Comparison of ENCODE assay signal across 12 cellular contexts in the genomic region with DNA sequence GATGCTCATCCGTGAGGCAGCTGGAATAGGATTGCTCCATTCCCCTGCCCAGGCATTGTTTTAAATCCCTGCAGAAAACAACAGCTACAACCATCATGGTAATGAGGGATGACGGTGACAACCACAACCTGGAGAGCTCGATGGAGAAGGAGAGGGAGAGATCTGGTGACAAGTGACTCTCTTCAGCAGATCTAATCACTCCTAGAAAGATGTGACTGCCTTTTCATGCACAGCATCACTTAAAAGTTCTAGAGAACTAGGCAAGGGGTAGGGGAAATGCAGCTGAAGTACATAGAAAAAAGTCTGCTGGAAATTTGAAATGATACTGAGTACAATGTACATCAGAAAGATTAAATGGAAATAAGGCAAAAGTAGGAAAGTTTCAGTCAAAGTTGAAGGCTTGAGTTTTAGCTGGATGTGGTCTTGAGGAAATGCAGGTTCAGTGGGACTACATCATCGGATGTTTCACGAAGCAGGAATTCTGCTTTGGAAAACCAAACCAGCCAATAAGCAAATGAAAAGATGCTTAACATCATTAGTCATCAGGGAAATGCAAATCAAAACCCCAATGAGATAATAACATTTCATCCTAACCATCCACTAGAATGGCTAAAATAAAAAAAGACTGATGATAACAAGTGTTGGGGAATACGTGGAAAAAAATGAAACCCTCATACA. TPM values are rescaled to one million over a fixed set of nuclear protein-coding genes. Genes with fewer than 3 reads are reported as not detected.
DNase-seq lines count a peak whose midpoint lies in the region; FAIRE-seq and TF ChIP-seq lines count a peak whose summit lies in the region.
"Had no signal": no experiment of that assay in that cellular context is flagged by ENCODE, and none has a peak within 500 bp of the region (broad histone marks: within the 10 kb centered on the region; RNA-seq: fewer than 3 reads in every experiment).

No MANE protein-coding gene starts in this region.

- intact Hi-C loops in activated CD4-positive, alpha-beta memory T cell treated with anti-CD3 and anti-CD28 coated beads for 36 hours (cut with micrococcal nuclease): loop anchor here (1.0 kb wide), 2 partner anchors 11 to 12 kb away; no protein-coding TSS in a partner anchor

- H3K27ac Mint-ChIP-seq in HFFc6: peak overlapping the region; percentile 63
- peak overlapping the region; percentile 88 for H3K27ac Mint-ChIP-seq in activated CD4-positive, alpha-beta memory T cell treated with anti-CD3 and anti-CD28 coated beads for 36 hours

- H4K20me1 ChIP-seq in BLaER1 treated with 17β-estradiol and CSF1 and Interleukin-3, amounts not matched to agents 10 nM and 100 nM: no peaks in the 10 kb centered on the region
- no peaks in the 10 kb centered on the region for H4K20me1 ChIP-seq in keratinocyte (ENCODE audit: control insufficient read depth, extremely low read depth, insufficient read depth, low read length)

- peak overlapping the region; percentile 21 for H3K4me3 Mint-ChIP-seq in HFFc6
- H3K4me3 Mint-ChIP-seq in activated CD4-positive, alpha-beta memory T cell treated with anti-CD3 and anti-CD28 coated beads for 36 hours: peak overlapping the region; percentile 44

- H3K36me3 Mint-ChIP-seq in HFFc6 (ENCODE audit: low read depth): peaks cover 8% of the 10 kb centered on the region; the same call in 1 of the 2 replicates
- no peaks in the 10 kb centered on the region for H3K36me3 Mint-ChIP-seq in activated CD4-positive, alpha-beta memory T cell treated with anti-CD3 and anti-CD28 coated beads for 36 hours

- H3K4me3 ChIP-seq in BLaER1 treated with 17β-estradiol and CSF1 and Interleukin-3, amounts not matched to agents 10 nM and 100 nM: no peak overlapping the region
- no peak overlapping the region for H3K4me3 ChIP-seq in keratinocyte (ENCODE audit: control insufficient read depth in 2 of 3, extremely low read depth in 1 of 3, insufficient read depth in 2 of 3, low read depth in 1 of 3, low read length in 3 of 3)
- H3K4me3 ChIP-seq: hepatocyte, right atrium auricular region, SK-N-MC had no signal

- peak overlapping the region; percentile 75 to 93 (median 80) for H3K4me2 ChIP-seq in BLaER1 treated with 17β-estradiol and CSF1 and Interleukin-3, amounts not matched to agents 10 nM and 100 nM
- peak overlapping the region; percentile 45 for H3K4me2 ChIP-seq in keratinocyte (ENCODE audit: control insufficient read depth, extremely low read depth, insufficient read depth, low read depth, low read length)
- H3K4me2 ChIP-seq: hepatocyte had no signal

- dilution Hi-C loops in keratinocyte (cut with MboI; ENCODE audit: extremely low pct_ligation_motif_present, low sequenced_read_pairs): no loop called here

- no peaks in the 10 kb centered on the region for H3K79me2 ChIP-seq in keratinocyte (ENCODE audit: control insufficient read depth, insufficient read depth, low read length)
- H3K79me2 ChIP-seq: hepatocyte had no signal

- no peaks in the 10 kb centered on the region for H3K27me3 ChIP-seq in BLaER1 treated with 17β-estradiol and CSF1 and Interleukin-3, amounts not matched to agents 10 nM and 100 nM
- H3K27me3 ChIP-seq in keratinocyte (ENCODE audit: control insufficient read depth, extremely low read depth, insufficient read depth, low read length): no peaks in the 10 kb centered on the region
- H3K27me3 ChIP-seq: hepatocyte, right atrium auricular region had no signal

- CTCF ChIA-PET in activated CD4-positive, alpha-beta memory T cell treated with anti-CD3 and anti-CD28 coated beads for 36 hours (lab: Charles Lee): interaction anchor here (0.6 to 8.7 kb wide), 7 partner anchors 14 to 264 kb away, joined by 3 to 57 read pairs (median 4); no protein-coding TSS in a partner anchor

- H3K4me1 Mint-ChIP-seq in HFFc6 (ENCODE audit: low read depth): peaks cover 47% of the 10 kb centered on the region
- peaks cover 71% of the 10 kb centered on the region for H3K4me1 Mint-ChIP-seq in activated CD4-positive, alpha-beta memory T cell treated with anti-CD3 and anti-CD28 coated beads for 36 hours (ENCODE audit: low read depth)

- H3K9ac ChIP-seq in BLaER1 treated with 17β-estradiol and CSF1 and Interleukin-3, amounts not matched to agents 10 nM and 100 nM: peak overlapping the region; percentile 25 to 81 (median 73); a peak in 17 of 22 replicates
- H3K9ac ChIP-seq in keratinocyte (ENCODE audit: control insufficient read depth, extremely low read depth, insufficient read depth, low read length): no peak overlapping the region

- H3K9me3 ChIP-seq in BLaER1 treated with 17β-estradiol and CSF1 and Interleukin-3, amounts not matched to agents 10 nM and 100 nM (replicated peaks in 1 of 11): no peaks in the 10 kb centered on the region
- no peaks in the 10 kb centered on the region for H3K9me3 ChIP-seq in keratinocyte (ENCODE audit: control insufficient read depth, low read depth, low read length)
- H3K9me3 ChIP-seq: right atrium auricular region had no signal

- H2AFZ ChIP-seq in keratinocyte (ENCODE audit: control insufficient read depth, low read length): no peak overlapping the region
- H2AFZ ChIP-seq: hepatocyte had no signal

- peaks cover 2% of the 10 kb centered on the region for H3K27me3 Mint-ChIP-seq in HFFc6 (ENCODE audit: insufficient read depth)
- no peaks in the 10 kb centered on the region for H3K27me3 Mint-ChIP-seq in activated CD4-positive, alpha-beta memory T cell treated with anti-CD3 and anti-CD28 coated beads for 36 hours

- no peaks in the 10 kb centered on the region for H3K36me3 ChIP-seq in BLaER1 treated with 17β-estradiol and CSF1 and Interleukin-3, amounts not matched to agents 10 nM and 100 nM
- H3K36me3 ChIP-seq in keratinocyte (ENCODE audit: control insufficient read depth in 2 of 2, extremely low read depth in 1 of 2, insufficient read depth in 2 of 2, low read length in 2 of 2): no peaks in the 10 kb centered on the region
- H3K36me3 ChIP-seq: right atrium auricular region had no signal

- TF ChIP-seq CTCF in HFFc6 (IDR thresholded peaks at IDR 0.05) (no peak), keratinocyte (optimal IDR thresholded peaks at IDR 0.05 in 1 of 3, IDR thresholded peaks at IDR 0.05 in 1 of 3, conservative IDR thresholded peaks at IDR 0.05 in 1 of 3; ENCODE audit: extremely low read depth in 1 of 3, insufficient read depth in 2 of 3, low read length in 3 of 3) (no peak), GM20000 (IDR thresholded peaks at IDR 0.05; ENCODE audit: extremely low read depth, missing control alignments) (no peak)

- POLR2A ChIA-PET in activated CD4-positive, alpha-beta memory T cell treated with anti-CD3 and anti-CD28 coated beads for 36 hours (lab: Charles Lee): interaction anchor here (0.9 to 1.6 kb wide), 8 partner anchors 9 to 45 kb away, joined by 3 to 5 read pairs (median 4); no protein-coding TSS in a partner anchor

- DNase-seq in HFFc6: peak; percentile 74
- no peak for DNase-seq in activated CD4-positive, alpha-beta memory T cell treated with anti-CD3 and anti-CD28 coated beads for 36 hours
- no peak for DNase-seq in keratinocyte (ENCODE audit: low read depth, low spot score)
- DNase-seq in epidermal melanocyte (ENCODE audit: insufficient read length, low spot score): no peak
- no peak for DNase-seq in NCI-H1105 (lab: John Stamatoyannopoulos, UW)
- DNase-seq in stimulated activated CD4-positive, alpha-beta T cell treated with anti-CD3 and anti-CD28 coated beads, Interleukin-15, amount 100 ng/mL, for 24 hours: no peak
- DNase-seq in GM20000 (ENCODE audit: low spot score): no peak

- FAIRE-seq in keratinocyte (lab: Jason Lieb, UNC): peak; percentile 69
- FAIRE-seq: HepG2 had no signal

- peaks cover 77 to 98% (median 87%) of the 10 kb centered on the region in 10 experiments for H3K4me1 ChIP-seq in BLaER1 treated with 17β-estradiol and CSF1 and Interleukin-3, amounts not matched to agents 10 nM and 100 nM
- H3K4me1 ChIP-seq in keratinocyte (ENCODE audit: control insufficient read depth, extremely low read depth, insufficient read depth, low read length): peaks cover 23% of the 10 kb centered on the region
- H3K4me1 ChIP-seq: right atrium auricular region had no signal

- H3K9me1 ChIP-seq in keratinocyte (ENCODE audit: control insufficient read depth, extremely low read depth, insufficient read depth, low read length): no peaks in the 10 kb centered on the region

- peaks cover 4% of the 10 kb centered on the region for H3K9me3 Mint-ChIP-seq in HFFc6
- H3K9me3 Mint-ChIP-seq in activated CD4-positive, alpha-beta memory T cell treated with anti-CD3 and anti-CD28 coated beads for 36 hours: no peaks in the 10 kb centered on the region

- peak overlapping the region in 10 of 11 experiments; percentile 54 to 96 (median 86); a peak in 19 of 22 replicates for H3K27ac ChIP-seq in BLaER1 treated with 17β-estradiol and CSF1 and Interleukin-3, amounts not matched to agents 10 nM and 100 nM
- peak overlapping the region; percentile 45 for H3K27ac ChIP-seq in keratinocyte (ENCODE audit: control insufficient read depth, insufficient read depth, low read length)
- H3K27ac ChIP-seq: hepatocyte, right atrium auricular region, SK-N-MC had no signal

RNA-seq across cellular contexts. Expression of gene ARHGAP25, which starts 6.8 kb away (rescaled TPM):
- not detected for total RNA-seq in HFFc6 (2021; fragmentation: NEBNext Ultra II Directional; extraction: Animal tissue kit (Norgen Biotek cat#: 25700))
- 10 to 100 TPM; 79.8 to 87.7 TPM for total RNA-seq in activated CD4-positive, alpha-beta memory T cell treated with anti-CD3 and anti-CD28 coated beads for 36 hours
- polyA plus RNA-seq in keratinocyte: 15.9 to 28.6 TPM (median 25.3 TPM) in 3 replicates
- polyA plus RNA-seq in keratinocyte (2011; ENCODE audit: low read depth): 4.2 TPM
- polyA plus RNA-seq in keratinocyte (2011; cell fraction: cytosol; rRNA removed): 15.0 and 18.9 TPM in 2 replicates
- polyA plus RNA-seq in keratinocyte (2011; cell fraction: nucleus; rRNA removed): 29.7 and 33.2 TPM in 2 replicates
- 4.4 and 19.4 TPM in 2 replicates for polyA plus RNA-seq in keratinocyte (2012; ENCODE audit: low replicate concordance)
- 15.2 to 21.8 TPM (median 18.5 TPM) in 3 replicates for polyA minus RNA-seq in keratinocyte
- 8.6 TPM for polyA minus RNA-seq in keratinocyte (2011; cell fraction: cytosol; rRNA and poly(A)+ RNA removed)
- polyA minus RNA-seq in keratinocyte (2011; cell fraction: nucleus; rRNA and poly(A)+ RNA removed): 9.9 and 15.5 TPM in 2 replicates
- total RNA-seq: HepG2 had no signal
- polyA plus RNA-seq: HepG2 had no signal

Comparison
In these comparisons a context has a peak if more than half of its experiments do, and no peak if none do; other contexts are left out.
1. RNA of gene ARHGAP25, which starts 6.8 kb away (total RNA-seq): 79.8 to 87.7 TPM in activated CD4-positive, alpha-beta memory T cell treated with anti-CD3 and anti-CD28 coated beads for 36 hours; not detected in HFFc6; every median in the first group is over 10 times any median in the second.